ENCODE assay signal across 1 cellular context in the genomic region with DNA sequence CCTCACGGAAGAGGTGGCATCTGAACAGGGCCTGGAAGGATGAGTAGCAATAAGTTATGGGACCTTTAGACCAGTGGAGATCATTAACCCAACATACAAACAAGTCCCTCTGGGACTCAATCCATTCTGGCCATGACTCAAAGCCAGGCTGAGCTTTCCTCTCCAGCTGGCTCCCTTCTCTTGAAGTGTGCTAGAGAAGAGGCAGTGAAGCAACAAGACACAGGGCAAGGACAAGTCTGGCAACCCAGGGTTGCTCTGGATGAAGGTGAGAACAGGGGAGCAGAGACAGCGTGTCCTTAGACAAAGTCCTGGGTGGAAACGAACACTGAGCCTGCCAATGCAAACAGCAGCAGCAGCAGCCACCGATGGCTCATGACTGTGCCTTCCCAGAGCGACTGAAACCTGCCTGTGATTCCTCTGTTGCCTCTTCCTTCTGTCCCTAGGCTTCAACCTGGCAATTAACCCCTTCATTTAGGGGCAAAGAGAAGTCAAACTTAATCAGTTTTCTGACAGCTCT.
TF ChIP-seq lines count a peak whose summit lies in the region.

No MANE protein-coding gene starts in this region.

TF ChIP-seq in HepG2, 621 proteins besides CTCF, POLR2A, EP300 and RAD21 (continued from another document and continues in another):
- TF ChIP-seq, protein P1, sequence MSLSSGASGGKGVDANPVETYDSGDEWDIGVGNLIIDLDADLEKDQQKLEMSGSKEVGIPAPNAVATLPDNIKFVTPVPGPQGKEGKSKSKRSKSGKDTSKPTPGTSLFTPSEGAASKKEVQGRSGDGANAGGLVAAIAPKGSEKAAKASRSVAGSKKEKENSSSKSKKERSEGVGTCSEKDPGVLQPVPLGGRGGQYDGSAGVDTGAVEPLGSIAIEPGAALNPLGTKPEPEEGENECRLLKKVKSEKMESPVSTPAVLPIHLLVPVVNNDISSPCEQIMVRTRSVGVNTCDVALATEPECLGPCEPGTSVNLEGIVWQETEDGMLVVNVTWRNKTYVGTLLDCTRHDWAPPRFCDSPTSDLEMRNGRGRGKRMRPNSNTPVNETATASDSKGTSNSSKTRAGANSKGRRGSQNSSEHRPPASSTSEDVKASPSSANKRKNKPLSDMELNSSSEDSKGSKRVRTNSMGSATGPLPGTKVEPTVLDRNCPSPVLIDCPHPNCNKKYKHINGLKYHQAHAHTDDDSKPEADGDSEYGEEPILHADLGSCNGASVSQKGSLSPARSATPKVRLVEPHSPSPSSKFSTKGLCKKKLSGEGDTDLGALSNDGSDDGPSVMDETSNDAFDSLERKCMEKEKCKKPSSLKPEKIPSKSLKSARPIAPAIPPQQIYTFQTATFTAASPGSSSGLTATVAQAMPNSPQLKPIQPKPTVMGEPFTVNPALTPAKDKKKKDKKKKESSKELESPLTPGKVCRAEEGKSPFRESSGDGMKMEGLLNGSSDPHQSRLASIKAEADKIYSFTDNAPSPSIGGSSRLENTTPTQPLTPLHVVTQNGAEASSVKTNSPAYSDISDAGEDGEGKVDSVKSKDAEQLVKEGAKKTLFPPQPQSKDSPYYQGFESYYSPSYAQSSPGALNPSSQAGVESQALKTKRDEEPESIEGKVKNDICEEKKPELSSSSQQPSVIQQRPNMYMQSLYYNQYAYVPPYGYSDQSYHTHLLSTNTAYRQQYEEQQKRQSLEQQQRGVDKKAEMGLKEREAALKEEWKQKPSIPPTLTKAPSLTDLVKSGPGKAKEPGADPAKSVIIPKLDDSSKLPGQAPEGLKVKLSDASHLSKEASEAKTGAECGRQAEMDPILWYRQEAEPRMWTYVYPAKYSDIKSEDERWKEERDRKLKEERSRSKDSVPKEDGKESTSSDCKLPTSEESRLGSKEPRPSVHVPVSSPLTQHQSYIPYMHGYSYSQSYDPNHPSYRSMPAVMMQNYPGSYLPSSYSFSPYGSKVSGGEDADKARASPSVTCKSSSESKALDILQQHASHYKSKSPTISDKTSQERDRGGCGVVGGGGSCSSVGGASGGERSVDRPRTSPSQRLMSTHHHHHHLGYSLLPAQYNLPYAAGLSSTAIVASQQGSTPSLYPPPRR (CRISPR knock-in tag; IDR thresholded peaks at IDR 0.05; ENCODE audit: borderline replicate concordance) = peak; percentile 68
- TF ChIP-seq POLR2G (IDR thresholded peaks at IDR 0.05; ENCODE audit: low read depth, low read length) = peak; percentile 79
- TF ChIP-seq ZBTB3 (CRISPR knock-in tag; IDR thresholded peaks at IDR 0.05; ENCODE audit: borderline replicate concordance, low read depth) = no peak
- TF ChIP-seq PHF21A (CRISPR knock-in tag; IDR thresholded peaks at IDR 0.05) = peak; percentile 67; the same call in 1 of the 2 replicates
- TF ChIP-seq ZNF441 (CRISPR knock-in tag; IDR thresholded peaks at IDR 0.05; ENCODE audit: borderline replicate concordance) = 0 out of 2 replicates have a peak, but pooled peaks have one; percentile 36
- 0 out of 2 replicates have a peak, but pooled peaks have one; percentile 16 for TF ChIP-seq ZNF564 (CRISPR knock-in tag; IDR thresholded peaks at IDR 0.05)
- peak; percentile 9; the same call in 1 of the 2 replicates for TF ChIP-seq SP5 (CRISPR knock-in tag; IDR thresholded peaks at IDR 0.05; ENCODE audit: borderline replicate concordance, low read depth)
- TF ChIP-seq ZNF883 (CRISPR knock-in tag; IDR thresholded peaks at IDR 0.05; ENCODE audit: not compliant biosample characterization) = peak; percentile 46
- peak; percentile 51; the same call in 1 of the 2 replicates for TF ChIP-seq BORCS8-MEF2B (CRISPR knock-in tag; IDR thresholded peaks at IDR 0.05)
- no peak for TF ChIP-seq SOX13 (IDR thresholded peaks at IDR 0.05)
- 0 out of 4 replicates have a peak, but pooled peaks of 1 of the 2 experiments have one; percentile 50 for TF ChIP-seq SOX13 (CRISPR knock-in tag; conservative IDR thresholded peaks at IDR 0.05 in 1 of 2, IDR thresholded peaks at IDR 0.05 in 1 of 2)
- TF ChIP-seq, protein P2, sequence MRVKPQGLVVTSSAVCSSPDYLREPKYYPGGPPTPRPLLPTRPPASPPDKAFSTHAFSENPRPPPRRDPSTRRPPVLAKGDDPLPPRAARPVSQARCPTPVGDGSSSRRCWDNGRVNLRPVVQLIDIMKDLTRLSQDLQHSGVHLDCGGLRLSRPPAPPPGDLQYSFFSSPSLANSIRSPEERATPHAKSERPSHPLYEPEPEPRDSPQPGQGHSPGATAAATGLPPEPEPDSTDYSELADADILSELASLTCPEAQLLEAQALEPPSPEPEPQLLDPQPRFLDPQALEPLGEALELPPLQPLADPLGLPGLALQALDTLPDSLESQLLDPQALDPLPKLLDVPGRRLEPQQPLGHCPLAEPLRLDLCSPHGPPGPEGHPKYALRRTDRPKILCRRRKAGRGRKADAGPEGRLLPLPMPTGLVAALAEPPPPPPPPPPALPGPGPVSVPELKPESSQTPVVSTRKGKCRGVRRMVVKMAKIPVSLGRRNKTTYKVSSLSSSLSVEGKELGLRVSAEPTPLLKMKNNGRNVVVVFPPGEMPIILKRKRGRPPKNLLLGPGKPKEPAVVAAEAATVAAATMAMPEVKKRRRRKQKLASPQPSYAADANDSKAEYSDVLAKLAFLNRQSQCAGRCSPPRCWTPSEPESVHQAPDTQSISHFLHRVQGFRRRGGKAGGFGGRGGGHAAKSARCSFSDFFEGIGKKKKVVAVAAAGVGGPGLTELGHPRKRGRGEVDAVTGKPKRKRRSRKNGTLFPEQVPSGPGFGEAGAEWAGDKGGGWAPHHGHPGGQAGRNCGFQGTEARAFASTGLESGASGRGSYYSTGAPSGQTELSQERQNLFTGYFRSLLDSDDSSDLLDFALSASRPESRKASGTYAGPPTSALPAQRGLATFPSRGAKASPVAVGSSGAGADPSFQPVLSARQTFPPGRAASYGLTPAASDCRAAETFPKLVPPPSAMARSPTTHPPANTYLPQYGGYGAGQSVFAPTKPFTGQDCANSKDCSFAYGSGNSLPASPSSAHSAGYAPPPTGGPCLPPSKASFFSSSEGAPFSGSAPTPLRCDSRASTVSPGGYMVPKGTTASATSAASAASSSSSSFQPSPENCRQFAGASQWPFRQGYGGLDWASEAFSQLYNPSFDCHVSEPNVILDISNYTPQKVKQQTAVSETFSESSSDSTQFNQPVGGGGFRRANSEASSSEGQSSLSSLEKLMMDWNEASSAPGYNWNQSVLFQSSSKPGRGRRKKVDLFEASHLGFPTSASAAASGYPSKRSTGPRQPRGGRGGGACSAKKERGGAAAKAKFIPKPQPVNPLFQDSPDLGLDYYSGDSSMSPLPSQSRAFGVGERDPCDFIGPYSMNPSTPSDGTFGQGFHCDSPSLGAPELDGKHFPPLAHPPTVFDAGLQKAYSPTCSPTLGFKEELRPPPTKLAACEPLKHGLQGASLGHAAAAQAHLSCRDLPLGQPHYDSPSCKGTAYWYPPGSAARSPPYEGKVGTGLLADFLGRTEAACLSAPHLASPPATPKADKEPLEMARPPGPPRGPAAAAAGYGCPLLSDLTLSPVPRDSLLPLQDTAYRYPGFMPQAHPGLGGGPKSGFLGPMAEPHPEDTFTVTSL (CRISPR knock-in tag; IDR thresholded peaks at IDR 0.05; ENCODE audit: borderline replicate concordance) = peak; percentile 47; the same call in 1 of the 2 replicates
- TF ChIP-seq ZNF691 (CRISPR knock-in tag; IDR thresholded peaks at IDR 0.05; ENCODE audit: borderline replicate concordance, low read depth) = 0 out of 2 replicates have a peak, but pooled peaks have one; percentile 21
- TF ChIP-seq KMT2A (CRISPR knock-in tag; IDR thresholded peaks at IDR 0.05) = 0 out of 2 replicates have a peak, but pooled peaks have one; percentile 44
- TF ChIP-seq THRA (CRISPR knock-in tag; IDR thresholded peaks at IDR 0.05; ENCODE audit: borderline replicate concordance) = 0 out of 2 replicates have a peak, but pooled peaks have one; percentile 55
- TF ChIP-seq NFATC3 (CRISPR knock-in tag; IDR thresholded peaks at IDR 0.05) = 0 out of 2 replicates have a peak, but pooled peaks have one; percentile 25
- peak; percentile 24 for TF ChIP-seq SKI (IDR thresholded peaks at IDR 0.05; ENCODE audit: partially characterized antibody)
- peak; percentile 67 for TF ChIP-seq FOSL2 (CRISPR knock-in tag; IDR thresholded peaks at IDR 0.05)
- TF ChIP-seq, protein P3, sequence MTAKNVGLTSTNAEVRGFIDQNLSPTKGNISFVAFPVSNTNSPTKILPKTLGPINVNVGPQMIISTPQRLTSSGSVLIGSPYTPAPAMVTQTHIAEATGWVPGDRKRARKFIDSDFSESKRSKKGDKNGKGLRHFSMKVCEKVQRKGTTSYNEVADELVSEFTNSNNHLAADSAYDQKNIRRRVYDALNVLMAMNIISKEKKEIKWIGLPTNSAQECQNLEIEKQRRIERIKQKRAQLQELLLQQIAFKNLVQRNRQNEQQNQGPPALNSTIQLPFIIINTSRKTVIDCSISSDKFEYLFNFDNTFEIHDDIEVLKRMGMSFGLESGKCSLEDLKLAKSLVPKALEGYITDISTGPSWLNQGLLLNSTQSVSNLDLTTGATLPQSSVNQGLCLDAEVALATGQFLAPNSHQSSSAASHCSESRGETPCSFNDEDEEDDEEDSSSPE (CRISPR knock-in tag; IDR thresholded peaks at IDR 0.05) = peak; percentile 25; the same call in 1 of the 2 replicates
- TF ChIP-seq ZNF768 (CRISPR knock-in tag; IDR thresholded peaks at IDR 0.05) = 0 out of 2 replicates have a peak, but pooled peaks have one; percentile 14
- no peak for TF ChIP-seq FUBP1 (CRISPR knock-in tag; IDR thresholded peaks at IDR 0.05; ENCODE audit: borderline replicate concordance)
- peak; percentile 59; the same call in 1 of the 2 replicates for TF ChIP-seq MIER2 (CRISPR knock-in tag; IDR thresholded peaks at IDR 0.05)
- TF ChIP-seq ZNF644 (CRISPR knock-in tag; IDR thresholded peaks at IDR 0.05; ENCODE audit: low read depth) = peak; percentile 88
- peak; percentile 49; the same call in 1 of the 2 replicates for TF ChIP-seq PHF8 (CRISPR knock-in tag; IDR thresholded peaks at IDR 0.05)
- peak; percentile 63; the same call in 1 of the 2 replicates for TF ChIP-seq ZFX (CRISPR knock-in tag; IDR thresholded peaks at IDR 0.05; ENCODE audit: low read depth)
- TF ChIP-seq ZNF792 (CRISPR knock-in tag; IDR thresholded peaks at IDR 0.05) = peak; percentile 60; the same call in 1 of the 2 replicates
- peak; percentile 53; the same call in 1 of the 2 replicates for TF ChIP-seq GLI4 (CRISPR knock-in tag; IDR thresholded peaks at IDR 0.05; ENCODE audit: borderline replicate concordance)
- TF ChIP-seq CEBPG (CRISPR knock-in tag; IDR thresholded peaks at IDR 0.05) = peak; percentile 21; the same call in 1 of the 2 replicates
- TF ChIP-seq ASH2L (IDR thresholded peaks at IDR 0.05; ENCODE audit: insufficient read length, low read depth, low read length) = peak; percentile 65
- peak; percentile 48; the same call in 1 of the 2 replicates for TF ChIP-seq RBFOX2 (IDR thresholded peaks at IDR 0.05; ENCODE audit: low read depth, low read length)
- TF ChIP-seq ZFYVE20 (CRISPR knock-in tag; IDR thresholded peaks at IDR 0.05; ENCODE audit: borderline replicate concordance, low read depth) = no peak
- TF ChIP-seq, protein P4, sequence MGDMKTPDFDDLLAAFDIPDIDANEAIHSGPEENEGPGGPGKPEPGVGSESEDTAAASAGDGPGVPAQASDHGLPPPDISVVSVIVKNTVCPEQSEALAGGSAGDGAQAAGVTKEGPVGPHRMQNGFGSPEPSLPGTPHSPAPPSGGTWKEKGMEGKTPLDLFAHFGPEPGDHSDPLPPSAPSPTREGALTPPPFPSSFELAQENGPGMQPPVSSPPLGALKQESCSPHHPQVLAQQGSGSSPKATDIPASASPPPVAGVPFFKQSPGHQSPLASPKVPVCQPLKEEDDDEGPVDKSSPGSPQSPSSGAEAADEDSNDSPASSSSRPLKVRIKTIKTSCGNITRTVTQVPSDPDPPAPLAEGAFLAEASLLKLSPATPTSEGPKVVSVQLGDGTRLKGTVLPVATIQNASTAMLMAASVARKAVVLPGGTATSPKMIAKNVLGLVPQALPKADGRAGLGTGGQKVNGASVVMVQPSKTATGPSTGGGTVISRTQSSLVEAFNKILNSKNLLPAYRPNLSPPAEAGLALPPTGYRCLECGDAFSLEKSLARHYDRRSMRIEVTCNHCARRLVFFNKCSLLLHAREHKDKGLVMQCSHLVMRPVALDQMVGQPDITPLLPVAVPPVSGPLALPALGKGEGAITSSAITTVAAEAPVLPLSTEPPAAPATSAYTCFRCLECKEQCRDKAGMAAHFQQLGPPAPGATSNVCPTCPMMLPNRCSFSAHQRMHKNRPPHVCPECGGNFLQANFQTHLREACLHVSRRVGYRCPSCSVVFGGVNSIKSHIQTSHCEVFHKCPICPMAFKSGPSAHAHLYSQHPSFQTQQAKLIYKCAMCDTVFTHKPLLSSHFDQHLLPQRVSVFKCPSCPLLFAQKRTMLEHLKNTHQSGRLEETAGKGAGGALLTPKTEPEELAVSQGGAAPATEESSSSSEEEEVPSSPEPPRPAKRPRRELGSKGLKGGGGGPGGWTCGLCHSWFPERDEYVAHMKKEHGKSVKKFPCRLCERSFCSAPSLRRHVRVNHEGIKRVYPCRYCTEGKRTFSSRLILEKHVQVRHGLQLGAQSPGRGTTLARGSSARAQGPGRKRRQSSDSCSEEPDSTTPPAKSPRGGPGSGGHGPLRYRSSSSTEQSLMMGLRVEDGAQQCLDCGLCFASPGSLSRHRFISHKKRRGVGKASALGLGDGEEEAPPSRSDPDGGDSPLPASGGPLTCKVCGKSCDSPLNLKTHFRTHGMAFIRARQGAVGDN (CRISPR knock-in tag; IDR thresholded peaks at IDR 0.05) = peak; percentile 70
